ENCODE assay signal across 1 cellular context in genomic region chr1:27648602-27649305, GRCh38.
TF ChIP-seq lines count a peak whose summit lies in the region.

No MANE protein-coding gene starts in this region.

TF ChIP-seq in H1, 55 proteins besides CTCF, POLR2A, EP300 and RAD21:
- TF ChIP-seq RBBP5 (IDR thresholded peaks at IDR 0.05; ENCODE audit: borderline replicate concordance, low read depth, low read length) (no peak), SP4 (IDR thresholded peaks at IDR 0.05; ENCODE audit: low read length) (no peak), SIRT6 (IDR thresholded peaks at IDR 0.05; ENCODE audit: low read length) (no peak)
